17 cellular contexts compared by ENCODE assay signal in the genomic region with DNA sequence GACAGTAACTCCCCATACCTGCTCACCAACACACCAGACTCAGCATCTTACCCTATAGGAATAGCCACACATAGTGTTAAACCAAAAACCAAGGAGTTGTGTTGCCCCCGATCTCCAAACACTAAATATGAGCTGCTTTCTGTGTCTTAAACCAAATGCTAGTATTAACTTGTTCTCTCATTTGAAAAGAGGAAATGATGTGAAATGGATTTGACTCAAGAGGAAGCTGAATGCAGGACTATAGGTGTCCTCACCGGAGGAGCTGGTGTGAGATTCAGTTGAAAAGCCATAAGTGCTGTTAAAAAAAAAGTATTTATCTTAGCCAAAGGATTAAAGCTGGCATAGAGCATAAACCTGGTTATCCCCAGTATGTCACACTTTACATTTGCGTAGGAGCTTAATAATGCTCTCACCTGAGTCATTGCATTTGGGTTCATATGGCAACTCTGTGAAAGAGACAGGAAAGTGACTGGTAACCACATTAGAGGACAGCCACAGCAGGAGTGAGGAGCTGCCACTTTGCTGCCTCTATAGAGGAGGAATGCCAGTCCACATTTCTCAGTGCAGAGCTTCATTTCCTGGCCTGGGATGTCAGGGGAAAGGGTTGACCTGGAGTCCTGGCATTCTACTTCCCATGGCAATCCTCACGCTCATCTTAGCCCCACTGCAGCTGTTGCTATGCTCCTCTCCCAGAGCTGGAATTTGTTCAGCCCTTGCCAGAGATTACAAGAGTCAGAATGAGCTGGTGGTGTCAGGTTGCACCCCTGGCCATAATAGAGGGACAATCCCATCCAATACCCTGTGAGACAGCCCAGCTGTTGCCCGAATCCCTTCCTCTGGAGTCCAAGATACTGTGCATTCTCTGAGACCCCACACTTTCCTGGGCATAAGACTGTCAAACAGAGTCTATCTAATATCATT.
DNase-seq lines count a peak whose midpoint lies in the region; FAIRE-seq and TF ChIP-seq lines count a peak whose summit lies in the region.
"Had no signal": no experiment of that assay in that cellular context is flagged by ENCODE, and none has a peak within 500 bp of the region (broad histone marks: within the 10 kb centered on the region; RNA-seq: fewer than 3 reads in every experiment).

No MANE protein-coding gene starts in this region.

- DNase-seq in AG20443 (ENCODE audit: low spot score) (peak; percentile 8), H4 (ENCODE audit: low spot score) (peak; percentile 11), NCI-H82 treated with DMSO at 0.1 percent for 48 hours (lab: John Stamatoyannopoulos, UW; ENCODE audit: unreplicated experiment) (peak; percentile 85), iPS-NIHi7 (ENCODE audit: extremely low spot score) (peak; percentile 18), epidermal melanocyte (ENCODE audit: insufficient read length, low spot score) (no peak), vagina (ENCODE audit: extremely low spot score in 2 of 2) (no peak), HUDEP-2 (lab: John Stamatoyannopoulos, UW; ENCODE audit: unreplicated experiment in 76 of 76) (no peak), kidney (no peak)
- DNase-seq: activated CD8-positive, alpha-beta memory T cell treated with anti-CD3 and anti-CD28 coated beads, Interleukin-2, amount 10 ng/mL, durations not matched to agents 7 days and 5 days; BE2C; mucosa of descending colon; NCI-H146; SIG-M5; stimulated activated CD8-positive, alpha-beta memory T cell treated with anti-CD3 and anti-CD28 coated beads, Interleukin-4, amount 100 ng/mL, for 48 hours; tibial artery had no signal

- no peak for FAIRE-seq in kidney (lab: Jason Lieb, UNC)
- FAIRE-seq: endometrium had no signal

- TF ChIP-seq CTCF in vagina (IDR thresholded peaks at IDR 0.05) = no peak
- no peak for TF ChIP-seq CTCF in kidney (IDR thresholded peaks at IDR 0.05; ENCODE audit: borderline replicate concordance, extremely low read depth, insufficient read depth)

- no peaks in the 10 kb centered on the region for H3K27me3 ChIP-seq in vagina
- H3K27me3 ChIP-seq: BE2C, tibial artery had no signal

- no peaks in the 10 kb centered on the region for H3K9me3 ChIP-seq in vagina
- no peaks in the 10 kb centered on the region for H3K9me3 ChIP-seq in kidney (ENCODE audit: control insufficient read depth in 1 of 2, low read length in 2 of 2)
- H3K9me3 ChIP-seq: BE2C, mucosa of descending colon, prostate gland had no signal

- no peak overlapping the region for H3K9ac ChIP-seq in kidney (ENCODE audit: low read length in 2 of 2)

- H3K4me1 ChIP-seq in vagina (no peaks in the 10 kb centered on the region), kidney (ENCODE audit: control insufficient read depth in 1 of 2, insufficient read depth in 1 of 2, low read depth in 1 of 2, low read length in 2 of 2) (no peaks in the 10 kb centered on the region)
- H3K4me1 ChIP-seq: BE2C, prostate gland, tibial artery had no signal

- no peak overlapping the region for H3K4me3 ChIP-seq in vagina
- H3K4me3 ChIP-seq in kidney (ENCODE audit: low read length in 2 of 2) = no peak overlapping the region
- H3K4me3 ChIP-seq: mucosa of descending colon, prostate gland, tibial artery had no signal

- no peak for TF ChIP-seq POLR2A in vagina (IDR thresholded peaks at IDR 0.05)

- intact Hi-C loops in vagina (cut with DNase I) (no loop called here), kidney (cut with DNase I) (no loop called here)

- no peaks in the 10 kb centered on the region for H3K36me3 ChIP-seq in vagina
- H3K36me3 ChIP-seq in kidney (ENCODE audit: control insufficient read depth in 1 of 2, insufficient read depth in 2 of 2, low read length in 2 of 2) = no peaks in the 10 kb centered on the region
- H3K36me3 ChIP-seq: BE2C, prostate gland, tibial artery had no signal

- no peak overlapping the region for H3K27ac ChIP-seq in vagina
- no peak overlapping the region for H3K27ac ChIP-seq in kidney (ENCODE audit: low read depth in 2 of 2, low read length in 2 of 2)
- H3K27ac ChIP-seq: prostate gland, tibial artery had no signal

Comparison
In these comparisons a context has a peak if more than half of its experiments do, and no peak if none do; other contexts are left out.
1. DNase-seq: peak in AG20443 (single experiment), H4 (single experiment), NCI-H82 treated with DMSO at 0.1 percent for 48 hours (single experiment) and iPS-NIHi7 (single experiment); none in epidermal melanocyte (single experiment), vagina (0 of 2), HUDEP-2 (0 of 76) and kidney (single experiment).